25 cellular contexts compared by ENCODE assay signal in genomic region chr1:182444497-182444896, GRCh38. TPM values are rescaled to one million over a fixed set of nuclear protein-coding genes. Genes with fewer than 3 reads are reported as not detected.
A peak's percentile ranks its signal among the peaks of the same experiment; 100 is the strongest.
DNase-seq lines count a peak whose midpoint lies in the region; ATAC-seq and TF ChIP-seq lines count a peak whose summit lies in the region.
"Had no signal": no experiment of that assay in that cellular context is flagged by ENCODE, and none has a peak within 500 bp of the region (broad histone marks: within the 10 kb centered on the region; RNA-seq: fewer than 3 reads in every experiment).

No MANE protein-coding gene starts in this region.

- peak; percentile 10 for TF ChIP-seq CTCF in AG09319 (IDR thresholded peaks at IDR 0.05; ENCODE audit: low read depth, low read length)
- TF ChIP-seq CTCF in GM12864 (IDR thresholded peaks at IDR 0.05; ENCODE audit: low read depth, low read length, missing control alignments): peak; percentile 43
- TF ChIP-seq CTCF in cardiac fibroblast (IDR thresholded peaks at IDR 0.05; ENCODE audit: low read depth, low read length): peak; percentile 19
- no peak for TF ChIP-seq CTCF in uterus (IDR thresholded peaks at IDR 0.05)

- no peaks in the 10 kb centered on the region for H3K9me3 ChIP-seq in uterus
- H3K9me3 ChIP-seq: body of pancreas, esophagus squamous epithelium, heart left ventricle, psoas muscle, spleen, thoracic aorta had no signal

- no peak for TF ChIP-seq POLR2A in uterus (IDR thresholded peaks at IDR 0.05)

- H3K4me1 ChIP-seq in uterus: no peaks in the 10 kb centered on the region
- H3K4me1 ChIP-seq: esophagus squamous epithelium, psoas muscle had no signal

- intact Hi-C loops in uterus (cut with DNase I; ENCODE audit: low total_unique reads): no loop called here

- H3K27ac ChIP-seq in uterus: no peak overlapping the region
- H3K27ac ChIP-seq: body of pancreas, esophagus squamous epithelium, heart left ventricle, psoas muscle, spleen, thoracic aorta had no signal

- H3K4me3 ChIP-seq in GM12864 (ENCODE audit: low read depth, low read length): no peak overlapping the region
- no peak overlapping the region for H3K4me3 ChIP-seq in cardiac fibroblast (replicated peaks in 1 of 2; ENCODE audit: low read depth in 2 of 2, low read length in 2 of 2)
- H3K4me3 ChIP-seq in uterus: no peak overlapping the region
- H3K4me3 ChIP-seq: body of pancreas, esophagus squamous epithelium, heart left ventricle, psoas muscle, spleen, thoracic aorta had no signal

- DNase-seq in AG09319 (ENCODE audit: extremely low read depth, low read depth): no peak
- DNase-seq in GM12864 (ENCODE audit: low read depth): no peak
- peak; percentile 2 for DNase-seq in MV-4-11 (lab: John Stamatoyannopoulos, UW)
- DNase-seq in cardiac fibroblast (ENCODE audit: low read depth in 2 of 2): no peak
- DNase-seq in epidermal melanocyte (ENCODE audit: insufficient read length, low spot score): no peak
- no peak for DNase-seq in uterus
- DNase-seq: activated CD4-positive, alpha-beta T cell treated with anti-CD3 and anti-CD28 coated beads, Interleukin-2, amount 10 ng/mL, durations not matched to agents 7 days and 5 days; activated T-cell treated with anti-CD3 and anti-CD28 coated beads for 4 hours; COR-L47; esophagus squamous epithelium; GDM1; heart left ventricle; IMR-90; mesenchymal stem cell; NCI-H1105; NCI-H2107; NCI-H526 treated with DMSO at 0.1 percent for 48 hours; psoas muscle; spleen had no signal

- no peak for ATAC-seq in GM21723 (IDR thresholded peaks at IDR 0.05; ENCODE audit: unreplicated experiment)
- no peak for ATAC-seq in GM21381 (IDR thresholded peaks at IDR 0.05; ENCODE audit: unreplicated experiment)
- ATAC-seq: body of pancreas, heart left ventricle, psoas muscle, SK-N-SH treated with all-trans-retinoic acid at 6 μM for 48 hours had no signal

- H3K27me3 ChIP-seq in uterus: no peaks in the 10 kb centered on the region
- H3K27me3 ChIP-seq: body of pancreas, esophagus squamous epithelium, heart left ventricle, spleen had no signal

- H3K36me3 ChIP-seq in uterus: no peaks in the 10 kb centered on the region
- H3K36me3 ChIP-seq: esophagus squamous epithelium, heart left ventricle, spleen, thoracic aorta had no signal

RNA-seq across cellular contexts. Expression of gene RGSL1, which starts 5.4 kb away (rescaled TPM):
- total RNA-seq in uterus: not detected
- total RNA-seq: activated CD4-positive, alpha-beta T cell treated with anti-CD3 and anti-CD28 coated beads, Interleukin-2, amount 10 ng/mL, durations not matched to agents 7 days and 5 days; body of pancreas; dermis microvascular lymphatic vessel endothelial cell; heart left ventricle; IMR-90; psoas muscle; spleen; thoracic aorta had no signal

RNA-seq across cellular contexts. Expression of gene TEDDM1, which starts 44.0 kb away (rescaled TPM):
- not detected for total RNA-seq in uterus
- total RNA-seq: activated CD4-positive, alpha-beta T cell treated with anti-CD3 and anti-CD28 coated beads, Interleukin-2, amount 10 ng/mL, durations not matched to agents 7 days and 5 days; body of pancreas; dermis microvascular lymphatic vessel endothelial cell; esophagus squamous epithelium; heart left ventricle; IMR-90; psoas muscle; spleen; thoracic aorta had no signal

RNA-seq across cellular contexts. Expression of gene GLUL, which starts 52.9 kb away (rescaled TPM):
- total RNA-seq in uterus: 100 to 1,000 TPM; 379 to 565 (median 483) TPM

Comparison
In these comparisons a context has a peak if more than half of its experiments do, and no peak if none do; other contexts are left out.
1. CTCF ChIP-seq: peak in AG09319 (single experiment), GM12864 (single experiment) and cardiac fibroblast (single experiment); none in uterus (0 of 4).